Comparison of ENCODE assay signal across 6 cellular contexts in genomic region chr12:109406147-109406546, GRCh38. TPM values are rescaled to one million over a fixed set of nuclear protein-coding genes. Genes with fewer than 3 reads are reported as not detected.
"Had no signal": no experiment of that assay in that cellular context is flagged by ENCODE, and none has a peak within 500 bp of the region (broad histone marks: within the 10 kb centered on the region; RNA-seq: fewer than 3 reads in every experiment).

No MANE protein-coding gene starts in this region.

RNA-seq across cellular contexts. Expression of gene MYO1H, which starts 58.4 kb away (rescaled TPM):
- total RNA-seq: GM23248, GM23338, H1, H4, H7, HFFc6 had no signal
- polyA plus RNA-seq: GM23248, GM23338 had no signal
